In the genomic region with DNA sequence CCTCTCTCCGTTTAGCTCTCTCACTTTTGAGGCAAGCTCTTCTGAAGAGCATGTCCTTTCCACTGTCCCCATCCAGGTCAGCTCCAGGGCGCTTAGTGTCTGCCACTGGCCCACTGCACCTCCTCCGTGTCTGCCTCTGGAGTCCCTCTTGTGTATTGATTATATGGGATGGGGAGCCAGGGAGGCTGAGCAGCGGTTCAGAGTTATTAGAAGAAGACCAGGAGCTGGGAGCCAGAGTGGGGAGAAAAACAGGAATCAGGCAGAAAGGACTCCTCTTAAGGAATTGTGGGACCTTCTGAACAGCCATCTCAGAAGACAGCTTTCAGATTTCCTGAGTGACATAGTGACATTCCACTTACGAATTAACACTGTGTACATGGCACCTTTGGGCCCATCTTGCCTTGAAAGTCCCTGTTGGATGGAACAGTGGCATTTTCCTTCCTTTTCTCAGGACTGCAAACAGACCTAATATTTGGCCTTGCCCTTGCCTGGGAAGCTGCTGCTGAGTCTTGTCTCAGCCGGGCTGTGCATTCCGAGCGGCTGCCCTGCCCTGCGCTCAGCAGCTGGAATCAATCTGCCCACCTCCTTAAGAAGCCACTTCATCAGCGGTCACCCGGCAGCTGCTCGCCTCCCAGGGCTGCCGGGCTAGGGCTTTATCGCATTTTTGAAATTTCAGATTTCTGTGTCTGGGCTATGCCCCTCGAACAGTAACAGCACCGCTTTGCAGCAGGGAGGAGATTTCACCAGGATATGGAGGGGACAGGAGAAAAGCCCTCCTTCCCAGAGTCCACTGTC, we compare ENCODE assay signal across 10 cellular contexts.
DNase-seq lines count a peak whose midpoint lies in the region; TF ChIP-seq lines count a peak whose summit lies in the region.
"Had no signal": no experiment of that assay in that cellular context is flagged by ENCODE, and none has a peak within 500 bp of the region (broad histone marks: within the 10 kb centered on the region; RNA-seq: fewer than 3 reads in every experiment).

No MANE protein-coding gene starts in this region.

- H3K36me3 ChIP-seq in adrenal gland (replicated peaks in 1 of 2): no peaks in the 10 kb centered on the region
- no peaks in the 10 kb centered on the region for H3K36me3 ChIP-seq in hepatocyte (replicated peaks; ENCODE audit: insufficient read depth, low read depth)

- H3K9me3 ChIP-seq in adrenal gland (replicated peaks in 1 of 3) (no peaks in the 10 kb centered on the region), hepatocyte (ENCODE audit: low read depth) (no peaks in the 10 kb centered on the region)

- H3K79me2 ChIP-seq in hepatocyte: no peaks in the 10 kb centered on the region

- H3K4me3 ChIP-seq in adrenal gland (peak overlapping the region in 1 of 4 donors; percentile 70), hepatocyte (no peak overlapping the region), retinal pigment epithelial cell (ENCODE audit: low read length) (peak overlapping the region; percentile 42)

- intact Hi-C loops in adrenal gland (cut with DNase I): no loop called here

- H3K4me1 ChIP-seq in adrenal gland (replicated peaks in 1 of 2) (peaks cover 0 to 5% of the 10 kb centered on the region in 2 donors), hepatocyte (ENCODE audit: insufficient read depth) (peaks cover 11% of the 10 kb centered on the region)

- DNase-seq in Daoy (ENCODE audit: low read depth) (peak; percentile 48), adrenal gland (peak in 3 of 7 donors; percentile 9 to 34 (median 31)), hepatocyte (ENCODE audit: low spot score) (peak; percentile 25), retinal pigment epithelial cell (ENCODE audit: low read depth) (no peak), NCI-H526 (lab: John Stamatoyannopoulos, UW) (no peak), NCI-H1105 (lab: John Stamatoyannopoulos, UW) (no peak), NCI-H1417 treated with DMSO at 0.1 percent for 48 hours (lab: John Stamatoyannopoulos, UW) (no peak), NCI-H146 (lab: John Stamatoyannopoulos, UW) (no peak)
- DNase-seq: stimulated activated CD4-positive, alpha-beta T cell treated with anti-CD3 and anti-CD28 coated beads, Interleukin-2, amount 100 ng/mL, for 24 hours had no signal

- peak overlapping the region; percentile 95 for H3K4me2 ChIP-seq in hepatocyte

- WGBS in adrenal gland, 4 donors: 58 to 74% (median 59%) methylated on average over 13 to 16 of the region's 16 CpGs
- 38% methylated on average over 16 of the region's 16 CpGs for WGBS in hepatocyte (ENCODE audit: low lambda C conversion rate, missing lambda C conversion rate)

- no peak overlapping the region for H2AFZ ChIP-seq in hepatocyte

- no peaks in the 10 kb centered on the region for H4K20me1 ChIP-seq in hepatocyte (ENCODE audit: insufficient read depth, poor library complexity, severe bottlenecking)

- TF ChIP-seq CTCF in adrenal gland (IDR thresholded peaks at IDR 0.05) (no peak), hepatocyte (IDR thresholded peaks at IDR 0.05; ENCODE audit: poor library complexity) (no peak), retinal pigment epithelial cell (conservative IDR thresholded peaks at IDR 0.05; ENCODE audit: low read depth, low read length) (no peak)

- H3K9me2 ChIP-seq in hepatocyte (replicated peaks; ENCODE audit: insufficient read depth): no peaks in the 10 kb centered on the region

- peak overlapping the region in 3 of 5 donors; percentile 28 to 84 (median 72) for H3K27ac ChIP-seq in adrenal gland
- peak overlapping the region; percentile 37 for H3K27ac ChIP-seq in hepatocyte
- H3K27ac ChIP-seq: HL-60 had no signal

- H3K27me3 ChIP-seq in adrenal gland (peaks cover 15% of the 10 kb centered on the region), hepatocyte (peaks cover 26% of the 10 kb centered on the region)

- TF ChIP-seq POLR2A in adrenal gland (IDR thresholded peaks at IDR 0.05): no peak

Comparison
In these comparisons a context has a peak if more than half of its experiments do, and no peak if none do; other contexts are left out.
1. DNase-seq: peak in Daoy (single experiment) and hepatocyte (single experiment); none in retinal pigment epithelial cell (single experiment), NCI-H526 (0 of 2), NCI-H1105 (single experiment), NCI-H1417 treated with DMSO at 0.1 percent for 48 hours (single experiment) and NCI-H146 (single experiment).